ENCODE assay signal across 31 cellular contexts in genomic region chr13:96785986-96786385, GRCh38.
"Had no signal": no experiment of that assay in that cellular context is flagged by ENCODE, and none has a peak within 500 bp of the region (broad histone marks: within the 10 kb centered on the region; RNA-seq: fewer than 3 reads in every experiment).

No MANE protein-coding gene starts in this region.

- H3K27me3 ChIP-seq: left lung, neural progenitor cell, neutrophil, stomach, testis, thyroid gland, transverse colon, upper lobe of left lung, vagina had no signal

- H3K27ac Mint-ChIP-seq: immature natural killer cell; mesothelial cell of epicardium; naive B cell; natural killer cell treated with Interleukin-12 subunit alpha and Interleukin-12 subunit beta and Interleukin-15 and Interleukin-18, amount 100 ng/mL, for 72 hours; neural progenitor cell; progenitor cell of endocrine pancreas; stimulated activated naive B cell treated with anti-CD40 and anti-IgM and Interleukin-4, amounts not matched to agents 10 μg/mL and 1 μg/mL and 100 μg/mL, for 72 hours had no signal

- H3K4me3 ChIP-seq: left lung, lower lobe of right lung, neural progenitor cell, skin epidermis, stomach, testis, thyroid gland, transverse colon, upper lobe of left lung, vagina had no signal

- H3K4me1 ChIP-seq: left lung, lower lobe of right lung, neural progenitor cell, parathyroid adenoma, testis, thyroid gland, transverse colon, upper lobe of left lung, vagina had no signal

- H3K36me3 Mint-ChIP-seq: immature natural killer cell; mesothelial cell of epicardium; naive B cell; natural killer cell treated with Interleukin-12 subunit alpha and Interleukin-12 subunit beta and Interleukin-15 and Interleukin-18, amount 100 ng/mL, for 72 hours; neural progenitor cell; stimulated activated naive B cell treated with anti-CD40 and anti-IgM and Interleukin-4, amounts not matched to agents 10 μg/mL and 1 μg/mL and 100 μg/mL, for 72 hours had no signal

- H3K27me3 Mint-ChIP-seq: naive B cell; natural killer cell treated with Interleukin-12 subunit alpha and Interleukin-12 subunit beta and Interleukin-15 and Interleukin-18, amount 100 ng/mL, for 72 hours; progenitor cell of endocrine pancreas; stimulated activated naive B cell treated with anti-CD40 and anti-IgM and Interleukin-4, amounts not matched to agents 10 μg/mL and 1 μg/mL and 100 μg/mL, for 72 hours had no signal

- H3K4me3 Mint-ChIP-seq: immature natural killer cell; mesothelial cell of epicardium; naive B cell; natural killer cell treated with Interleukin-12 subunit alpha and Interleukin-12 subunit beta and Interleukin-15 and Interleukin-18, amount 100 ng/mL, for 72 hours; neural progenitor cell; stimulated activated naive B cell treated with anti-CD40 and anti-IgM and Interleukin-4, amounts not matched to agents 10 μg/mL and 1 μg/mL and 100 μg/mL, for 72 hours had no signal

- H3K36me3 ChIP-seq: left lung, lower lobe of right lung, neural progenitor cell, neutrophil, stomach, thyroid gland, transverse colon, upper lobe of left lung, vagina had no signal

- DNase-seq: immature natural killer cell; kidney; left colon; left lung; lower lobe of right lung; mammary epithelial cell; mesendoderm; naive B cell; occipital lobe; retina; right cardiac atrium; stimulated activated CD4-positive, alpha-beta T cell treated with anti-CD3 and anti-CD28 coated beads, Interleukin-12 subunit alpha, Interleukin-12 subunit beta, amount 100 ng/mL, for 4 hours; stimulated activated CD4-positive, alpha-beta T cell treated with anti-CD3 and anti-CD28 coated beads, Interleukin-15, amount 100 ng/mL, for 24 hours; stimulated activated CD4-positive, alpha-beta T cell treated with anti-CD3 and anti-CD28 coated beads, Interleukin-2, amount 100 ng/mL, for 24 hours; stimulated activated CD4-positive, alpha-beta T cell treated with anti-CD3 and anti-CD28 coated beads, Interleukin-4, amount 100 ng/mL, for 1 hour; stimulated activated naive B cell treated with anti-CD40 and anti-IgM and Interleukin-4, amounts not matched to agents 10 μg/mL and 1 μg/mL and 100 μg/mL, for 72 hours; stimulated activated naive CD8-positive, alpha-beta T cell treated with anti-CD3 and anti-CD28 coated beads, Interleukin-15, Interleukin-2, amounts not matched to agents 100 U/mL and 50 U/mL, for 24 hours; stomach; testis; thyroid gland; transverse colon; upper lobe of left lung had no signal

- H3K9me3 Mint-ChIP-seq: neural progenitor cell had no signal

- ATAC-seq: left colon; left lung; lower lobe of right lung; natural killer cell treated with Interleukin-12 subunit alpha and Interleukin-12 subunit beta and Interleukin-15 and Interleukin-18, amount 100 ng/mL, for 72 hours; right cardiac atrium; sciatic nerve; stimulated activated naive B cell treated with anti-CD40 and anti-IgM and Interleukin-4, amounts not matched to agents 10 μg/mL and 1 μg/mL and 100 μg/mL, for 72 hours; stimulated activated naive CD8-positive, alpha-beta T cell treated with anti-CD3 and anti-CD28 coated beads, Interleukin-15, Interleukin-2, amounts not matched to agents 100 U/mL and 50 U/mL, for 24 hours had no signal

- H3K4me1 Mint-ChIP-seq: immature natural killer cell; naive B cell; neural progenitor cell; stimulated activated naive B cell treated with anti-CD40 and anti-IgM and Interleukin-4, amounts not matched to agents 10 μg/mL and 1 μg/mL and 100 μg/mL, for 72 hours had no signal

- H3K9me3 ChIP-seq: lower lobe of right lung, neutrophil, stomach, testis, thyroid gland, transverse colon, upper lobe of left lung, vagina had no signal

- H3K27ac ChIP-seq: left lung, lower lobe of right lung, neural progenitor cell, neutrophil, parathyroid adenoma, skin epidermis, stomach, testis, thyroid gland, transverse colon, upper lobe of left lung, vagina had no signal
